In the genomic region with DNA sequence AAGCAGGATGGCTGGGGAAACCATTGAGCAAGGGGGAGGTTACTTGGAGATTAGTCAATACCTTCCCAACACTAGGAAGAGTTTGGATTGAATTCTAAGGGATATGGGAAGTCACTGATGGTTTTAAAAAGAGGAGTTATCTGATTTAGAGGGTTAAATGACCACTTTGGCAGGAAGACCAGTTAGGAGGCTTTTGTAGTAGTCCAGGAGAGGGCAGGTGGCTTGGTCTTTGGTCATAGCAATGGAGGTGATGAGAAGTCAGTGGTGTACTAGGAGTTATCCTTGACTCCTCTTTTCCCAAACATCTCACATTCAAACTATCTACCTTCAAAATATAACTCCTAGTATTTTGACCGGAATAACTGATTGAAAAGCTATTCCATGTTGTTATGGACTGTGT, we compare ENCODE assay signal across 30 cellular contexts.
"Had no signal": no experiment of that assay in that cellular context is flagged by ENCODE, and none has a peak within 500 bp of the region (broad histone marks: within the 10 kb centered on the region; RNA-seq: fewer than 3 reads in every experiment).

No MANE protein-coding gene starts in this region.

- DNase-seq: naive thymus-derived CD8-positive, alpha-beta T cell; nephron progenitor cell; nucleus accumbens; ovary; posterior cingulate gyrus; psoas muscle; right cardiac atrium; right lobe of liver; sigmoid colon; small intestine; stimulated activated CD4-positive, alpha-beta T cell treated with anti-CD3 and anti-CD28 coated beads, Interleukin-15, amount 100 ng/mL, for 24 hours; stimulated activated CD4-positive, alpha-beta T cell treated with anti-CD3 and anti-CD28 coated beads, Interleukin-2, amount 100 ng/mL, for 24 hours; stimulated activated CD4-positive, alpha-beta T cell treated with anti-CD3 and anti-CD28 coated beads, Interleukin-2, amount 100 ng/mL, for 48 hours; stimulated activated CD4-positive, alpha-beta T cell treated with anti-CD3 and anti-CD28 coated beads, Interleukin-4, amount 100 ng/mL, for 24 hours; stimulated activated naive B cell treated with anti-CD40 and anti-IgM and Interleukin-4, amounts not matched to agents 10 μg/mL and 1 μg/mL and 100 μg/mL, for 72 hours; stimulated activated naive CD4-positive, alpha-beta T cell treated with Interleukin-2 at 50 U/mL for 16 hours; stomach; thyroid gland; trophoblast cell; upper lobe of left lung had no signal

- H3K36me3 ChIP-seq: neutrophil, ovary, right lobe of liver, sigmoid colon, stomach, thoracic aorta, thyroid gland, tibial nerve, upper lobe of left lung, vagina had no signal

- H3K4me3 ChIP-seq: ovary, psoas muscle, right lobe of liver, sigmoid colon, stomach, thoracic aorta, thyroid gland, tibial nerve, upper lobe of left lung, vagina had no signal

- ATAC-seq: naive thymus-derived CD8-positive, alpha-beta T cell; psoas muscle; right cardiac atrium; right lobe of liver; stimulated activated effector memory CD8-positive, alpha-beta T cell treated with anti-CD3 and anti-CD28 coated beads, Interleukin-12 subunit alpha, Interleukin-12 subunit beta, amount 100 ng/mL, for 72 hours; stimulated activated naive B cell treated with anti-CD40 and anti-IgM and Interleukin-4, amounts not matched to agents 10 μg/mL and 1 μg/mL and 100 μg/mL, for 72 hours had no signal

- H3K27ac ChIP-seq: neutrophil, ovary, parathyroid adenoma, psoas muscle, right lobe of liver, sigmoid colon, stomach, thoracic aorta, thyroid gland, tibial nerve, upper lobe of left lung, vagina had no signal

- H3K27me3 ChIP-seq: neutrophil, ovary, right lobe of liver, sigmoid colon, stomach, thyroid gland, tibial nerve, upper lobe of left lung, vagina had no signal

- H2AFZ ChIP-seq: parathyroid adenoma had no signal

- H3K9me3 Mint-ChIP-seq: natural killer cell treated with Interleukin-12 subunit alpha and Interleukin-12 subunit beta and Interleukin-15 and Interleukin-18, amount 100 ng/mL, for 72 hours; stimulated activated effector memory CD8-positive, alpha-beta T cell treated with anti-CD3 and anti-CD28 coated beads, Interleukin-12 subunit alpha, Interleukin-12 subunit beta, amount 100 ng/mL, for 72 hours; stimulated activated naive CD8-positive, alpha-beta T cell treated with anti-CD3 and anti-CD28 coated beads, Interleukin-15, Interleukin-2, amounts not matched to agents 100 ng/mL and 50 ng/mL, for 24 hours had no signal

- H3K4me1 ChIP-seq: parathyroid adenoma, psoas muscle, thyroid gland, tibial nerve, upper lobe of left lung, vagina had no signal

- H3K27me3 Mint-ChIP-seq: naive thymus-derived CD8-positive, alpha-beta T cell; natural killer cell treated with Interleukin-12 subunit alpha and Interleukin-12 subunit beta and Interleukin-15 and Interleukin-18, amount 100 ng/mL, for 72 hours; progenitor cell of endocrine pancreas; stimulated activated naive B cell treated with anti-CD40 and anti-IgM and Interleukin-4, amounts not matched to agents 10 μg/mL and 1 μg/mL and 100 μg/mL, for 72 hours had no signal

- H3K79me2 ChIP-seq: parathyroid adenoma had no signal

- H3K4me1 Mint-ChIP-seq: naive thymus-derived CD8-positive, alpha-beta T cell; nephron progenitor cell; neural crest cell; stimulated activated effector memory CD8-positive, alpha-beta T cell treated with anti-CD3 and anti-CD28 coated beads, Interleukin-12 subunit alpha, Interleukin-12 subunit beta, amount 100 ng/mL, for 72 hours had no signal

- H3K9ac ChIP-seq: parathyroid adenoma had no signal

- H3K4me3 Mint-ChIP-seq: naive thymus-derived CD8-positive, alpha-beta T cell; natural killer cell treated with Interleukin-12 subunit alpha and Interleukin-12 subunit beta and Interleukin-15 and Interleukin-18, amount 100 ng/mL, for 72 hours; nephron progenitor cell; neural crest cell; stimulated activated effector memory CD8-positive, alpha-beta T cell treated with anti-CD3 and anti-CD28 coated beads, Interleukin-12 subunit alpha, Interleukin-12 subunit beta, amount 100 ng/mL, for 72 hours; stimulated activated naive B cell treated with anti-CD40 and anti-IgM and Interleukin-4, amounts not matched to agents 10 μg/mL and 1 μg/mL and 100 μg/mL, for 72 hours; stimulated activated naive CD8-positive, alpha-beta T cell treated with anti-CD3 and anti-CD28 coated beads, Interleukin-15, Interleukin-2, amounts not matched to agents 100 ng/mL and 50 ng/mL, for 24 hours had no signal

- H3K36me3 Mint-ChIP-seq: stimulated activated effector memory CD8-positive, alpha-beta T cell treated with anti-CD3 and anti-CD28 coated beads, Interleukin-12 subunit alpha, Interleukin-12 subunit beta, amount 100 ng/mL, for 72 hours had no signal

- H3K9me3 ChIP-seq: neutrophil, ovary, right lobe of liver, sigmoid colon, stomach, thoracic aorta, thyroid gland, upper lobe of left lung, vagina had no signal

- H3K27ac Mint-ChIP-seq: natural killer cell treated with Interleukin-12 subunit alpha and Interleukin-12 subunit beta and Interleukin-15 and Interleukin-18, amount 100 ng/mL, for 72 hours; nephron progenitor cell; progenitor cell of endocrine pancreas; stimulated activated effector memory CD8-positive, alpha-beta T cell treated with anti-CD3 and anti-CD28 coated beads, Interleukin-12 subunit alpha, Interleukin-12 subunit beta, amount 100 ng/mL, for 72 hours; stimulated activated naive B cell treated with anti-CD40 and anti-IgM and Interleukin-4, amounts not matched to agents 10 μg/mL and 1 μg/mL and 100 μg/mL, for 72 hours; stimulated activated naive CD8-positive, alpha-beta T cell treated with anti-CD3 and anti-CD28 coated beads, Interleukin-15, Interleukin-2, amounts not matched to agents 100 ng/mL and 50 ng/mL, for 24 hours had no signal
